31 cellular contexts compared by ENCODE assay signal in the genomic region with DNA sequence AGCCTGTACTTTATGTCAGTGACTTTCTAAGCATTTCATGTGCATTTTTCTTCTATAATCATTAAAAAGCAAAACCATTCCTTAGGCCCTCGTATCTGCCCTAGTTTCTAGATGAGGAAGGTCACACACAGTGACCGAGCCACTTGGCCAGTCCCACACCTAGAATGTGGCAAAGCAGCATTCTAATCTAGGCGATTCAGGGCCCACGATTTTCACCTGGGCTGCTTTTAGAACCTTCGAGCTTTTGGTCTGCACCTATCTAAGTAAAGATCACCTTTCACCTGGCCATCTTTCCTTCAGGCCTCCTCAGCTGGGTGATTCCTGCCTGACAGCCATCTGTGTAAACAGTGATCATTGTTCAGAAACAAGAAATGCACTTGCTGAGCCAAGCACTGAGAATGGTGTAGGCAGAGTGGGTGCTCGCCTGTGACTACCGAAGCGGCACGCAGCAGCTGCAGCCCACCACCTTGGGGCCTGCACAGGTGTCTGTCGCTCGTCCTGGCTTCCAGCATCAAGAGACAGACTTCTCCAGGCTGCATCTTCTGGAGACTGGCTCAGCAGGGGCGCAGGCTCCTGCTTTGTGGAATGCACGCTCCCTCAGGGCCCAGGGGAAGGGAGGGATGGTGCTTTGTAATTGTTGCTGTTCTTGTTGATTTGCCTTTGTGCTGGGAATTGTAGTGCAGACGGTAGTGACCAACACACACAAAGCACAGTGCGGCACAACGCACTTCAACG.
A peak's percentile ranks its signal among the peaks of the same experiment; 100 is the strongest.
DNase-seq lines count a peak whose midpoint lies in the region; ATAC-seq lines count a peak whose summit lies in the region.
"Had no signal": no experiment of that assay in that cellular context is flagged by ENCODE, and none has a peak within 500 bp of the region (broad histone marks: within the 10 kb centered on the region; RNA-seq: fewer than 3 reads in every experiment).

No MANE protein-coding gene starts in this region.

- DNase-seq in NCI-H2171 treated with DMSO at 0.1 percent for 48 hours (lab: John Stamatoyannopoulos, UW): peak; percentile 62
- no peak for DNase-seq in NCI-H2171 (lab: John Stamatoyannopoulos, UW)
- DNase-seq in NCI-H510A (lab: John Stamatoyannopoulos, UW): peak; percentile 69
- peak; percentile 67 for DNase-seq in islet precursor cell
- no peak for DNase-seq in G401 (ENCODE audit: low spot score)
- DNase-seq in Right ventricle myocardium inferior (ENCODE audit: missing footprints): no peak
- DNase-seq in left lobe of liver (ENCODE audit: low spot score): no peak
- DNase-seq in NAMALWA (ENCODE audit: low spot score): no peak
- DNase-seq: activated CD4-positive, alpha-beta T cell treated with anti-CD3 and anti-CD28 coated beads, Interleukin-2, amount 50 U/mL, for 4 hours; activated CD4-positive, CD25-positive, alpha-beta regulatory T cell; activated CD8-positive, alpha-beta memory T cell treated with anti-CD3 and anti-CD28 coated beads, Interleukin-2, amount 10 ng/mL, durations not matched to agents 7 days and 5 days; activated gamma-delta T cell treated with Interleukin-2 at 50 U/mL for 16 hours; activated naive CD8-positive, alpha-beta T cell treated with anti-CD3 and anti-CD28 coated beads, Interleukin-2, amount 10 ng/mL, durations not matched to agents 7 days and 5 days; activated T-cell treated with anti-CD3 and anti-CD28 coated beads, Interleukin-2, amount 50 U/mL, for 4 hours; Calu3; colonic mucosa; effector CD4-positive, alpha-beta T cell; GM23248; hippocampal formation; immature natural killer cell; left lung; MG63; NCI-H1436 treated with DMSO at 0.1 percent for 48 hours; NCI-H226; PC-9; SK-N-SH; small intestine; stimulated activated naive B cell treated with anti-CD40 and anti-IgM and Interleukin-4, amounts not matched to agents 10 μg/mL and 1 μg/mL and 100 μg/mL, for 72 hours; substantia nigra; upper lobe of right lung had no signal

- in situ Hi-C loops in G401 (cut with HindIII; ENCODE audit: low sequenced_read_pairs): no loop called here

- intact Hi-C loops in Right ventricle myocardium inferior (cut with DNase I): no loop called here

- ATAC-seq in Right ventricle myocardium inferior (no peak), left lobe of liver (no peak)
- ATAC-seq: A549; activated CD8-positive, alpha-beta memory T cell treated with anti-CD3 and anti-CD28 coated beads, Interleukin-2, amount 10 ng/mL, durations not matched to agents 7 days and 5 days; activated T-cell treated with anti-CD3 and anti-CD28 coated beads, Interleukin-2, amount 50 U/mL, for 4 hours; left lung; stimulated activated naive B cell treated with anti-CD40 and anti-IgM and Interleukin-4, amounts not matched to agents 10 μg/mL and 1 μg/mL and 100 μg/mL, for 72 hours; upper lobe of right lung had no signal

Comparison
In these comparisons a context has a peak if more than half of its experiments do, and no peak if none do; other contexts are left out.
1. DNase-seq: peak in NCI-H2171 treated with DMSO at 0.1 percent for 48 hours (single experiment), NCI-H510A (single experiment) and islet precursor cell (single experiment); none in NCI-H2171 (single experiment), G401 (single experiment), Right ventricle myocardium inferior (single experiment), left lobe of liver (single experiment) and NAMALWA (single experiment).